In the genomic region with DNA sequence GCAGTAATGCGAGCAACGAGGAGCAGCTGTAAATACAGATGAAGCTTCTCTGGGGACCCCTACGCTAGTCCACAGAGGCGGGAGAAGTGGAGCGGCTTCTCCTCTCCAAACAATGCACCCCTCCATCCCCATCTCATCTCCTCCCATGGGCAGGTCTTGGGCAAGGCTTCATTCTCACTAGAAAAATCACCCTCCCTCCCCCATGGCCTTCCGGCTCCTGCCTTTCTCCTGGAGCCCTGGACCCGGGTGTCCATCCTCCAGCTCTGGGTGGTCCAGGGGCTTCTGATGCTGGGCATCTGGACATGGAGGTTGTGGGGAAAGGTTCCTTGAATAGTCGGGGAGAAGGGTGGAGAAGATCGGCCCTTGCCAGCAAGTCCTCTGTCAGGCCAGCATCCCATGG, we compare ENCODE assay signal across 21 cellular contexts. TPM values are rescaled to one million over a fixed set of nuclear protein-coding genes. Genes with fewer than 3 reads are reported as not detected.
DNase-seq lines count a peak whose midpoint lies in the region; ATAC-seq and TF ChIP-seq lines count a peak whose summit lies in the region.
"Had no signal": no experiment of that assay in that cellular context is flagged by ENCODE, and none has a peak within 500 bp of the region (broad histone marks: within the 10 kb centered on the region; RNA-seq: fewer than 3 reads in every experiment).

No MANE protein-coding gene starts in this region.

- CTCF ChIA-PET in Calu3 (lab: Charles Lee), result interaction anchor here (0.5 to 1.8 kb wide), 8 partner anchors 12 to 91 kb away, joined by 3 to 6 read pairs (median 4); no protein-coding TSS in a partner anchor
- CTCF ChIA-PET in naive thymus-derived CD4-positive, alpha-beta T cell (lab: Charles Lee), result interaction anchor here (0.6 to 5.8 kb wide), 47 partner anchors 9 to 1006 kb away, joined by 3 to 184 read pairs (median 5); a partner anchor contains a TSS
- CTCF ChIA-PET in activated CD8-positive, alpha-beta memory T cell treated with anti-CD3 and anti-CD28 coated beads, Interleukin-2, amount 10 ng/mL, durations not matched to agents 7 days and 5 days (lab: Charles Lee), result interaction anchor here (0.8 to 4.6 kb wide), 43 partner anchors 8 to 502 kb away, joined by 3 to 106 read pairs (median 5); a partner anchor contains a TSS

- H3K27ac ChIP-seq in naive thymus-derived CD4-positive, alpha-beta T cell (ENCODE audit: low read depth, low read length), result peak overlapping the region; percentile 5
- H3K27ac ChIP-seq in foreskin keratinocyte, result no peak overlapping the region
- H3K27ac ChIP-seq: 22Rv1, cardiac muscle cell, heart left ventricle, upper lobe of left lung had no signal

- H3K36me3 Mint-ChIP-seq in Calu3 (ENCODE audit: insufficient read depth, unreplicated experiment), result no peaks in the 10 kb centered on the region
- peaks cover 0 to 8% (median 0%) of the 10 kb centered on the region in 5 donors for H3K36me3 Mint-ChIP-seq in naive thymus-derived CD4-positive, alpha-beta T cell
- peaks cover 5% of the 10 kb centered on the region for H3K36me3 Mint-ChIP-seq in activated CD8-positive, alpha-beta memory T cell treated with anti-CD3 and anti-CD28 coated beads, Interleukin-2, amount 10 ng/mL, durations not matched to agents 7 days and 5 days

- no peak overlapping the region for H3K4me3 ChIP-seq in naive thymus-derived CD4-positive, alpha-beta T cell (ENCODE audit: low read length)
- H3K4me3 ChIP-seq: cardiac muscle cell, heart left ventricle, upper lobe of left lung had no signal

- peaks cover 35% of the 10 kb centered on the region for H3K4me1 Mint-ChIP-seq in Calu3 (ENCODE audit: low read depth, unreplicated experiment)
- H3K4me1 Mint-ChIP-seq in naive thymus-derived CD4-positive, alpha-beta T cell, result peaks cover 23 to 33% (median 29%) of the 10 kb centered on the region in 7 donors
- peaks cover 27% of the 10 kb centered on the region for H3K4me1 Mint-ChIP-seq in activated CD8-positive, alpha-beta memory T cell treated with anti-CD3 and anti-CD28 coated beads, Interleukin-2, amount 10 ng/mL, durations not matched to agents 7 days and 5 days

- H3K4me1 ChIP-seq in naive thymus-derived CD4-positive, alpha-beta T cell (ENCODE audit: control insufficient read depth in 2 of 2, insufficient read depth in 2 of 2, low read length in 2 of 2), result peaks cover 7 to 24% of the 10 kb centered on the region in 2 donors
- peaks cover 6% of the 10 kb centered on the region for H3K4me1 ChIP-seq in foreskin keratinocyte

- no peak overlapping the region for H3K27ac Mint-ChIP-seq in Calu3 (ENCODE audit: unreplicated experiment)
- H3K27ac Mint-ChIP-seq in naive thymus-derived CD4-positive, alpha-beta T cell, result peak overlapping the region in 7 of 9 donors; percentile 7 to 82 (median 48)
- H3K27ac Mint-ChIP-seq in activated CD8-positive, alpha-beta memory T cell treated with anti-CD3 and anti-CD28 coated beads, Interleukin-2, amount 10 ng/mL, durations not matched to agents 7 days and 5 days, result no peak overlapping the region
- H3K27ac Mint-ChIP-seq: activated CD4-positive, alpha-beta T cell treated with anti-CD3 and anti-CD28 coated beads, Interleukin-2, amount 10 ng/mL, durations not matched to agents 7 days and 5 days had no signal

- ATAC-seq in SK-N-SH treated with all-trans-retinoic acid at 6 μM for 48 hours (peak; percentile 23), left lobe of liver (no peak), foreskin keratinocyte (no peak)
- no peak for ATAC-seq in naive thymus-derived CD4-positive, alpha-beta T cell
- ATAC-seq in activated CD8-positive, alpha-beta memory T cell treated with anti-CD3 and anti-CD28 coated beads, Interleukin-2, amount 10 ng/mL, durations not matched to agents 7 days and 5 days, result no peak

- intact Hi-C loops in Calu3 (cut with micrococcal nuclease; ENCODE audit: unreplicated experiment), result loop anchor here (5.0 kb wide), 1 partner anchor 478 kb away; no protein-coding TSS in a partner anchor
- intact Hi-C loops in naive thymus-derived CD4-positive, alpha-beta T cell (cut with micrococcal nuclease), result loop anchor here in 1 of 2 donors (1.0 to 2.0 kb wide), 2 partner anchors 52 to 182 kb away; no protein-coding TSS in a partner anchor

- POLR2A ChIA-PET in naive thymus-derived CD4-positive, alpha-beta T cell (lab: Charles Lee), result interaction anchor here (0.7 to 5.9 kb wide), 15 partner anchors 10 to 138 kb away, joined by 3 to 151 read pairs (median 4); a partner anchor contains a TSS

- H3K9me3 ChIP-seq in naive thymus-derived CD4-positive, alpha-beta T cell (ENCODE audit: control insufficient read depth in 2 of 3, low read length in 3 of 3), result peaks cover 0 to 12% (median 10%) of the 10 kb centered on the region in 3 experiments

- no peaks in the 10 kb centered on the region for H3K27me3 ChIP-seq in naive thymus-derived CD4-positive, alpha-beta T cell (ENCODE audit: control insufficient read depth in 2 of 2, insufficient read depth in 2 of 2, low read length in 2 of 2)
- no peaks in the 10 kb centered on the region for H3K27me3 ChIP-seq in foreskin keratinocyte

- H3K4me3 Mint-ChIP-seq in Calu3 (ENCODE audit: low read depth, unreplicated experiment), result no peak overlapping the region
- H3K4me3 Mint-ChIP-seq in naive thymus-derived CD4-positive, alpha-beta T cell, result peak overlapping the region in 2 of 10 donors; percentile 1 to 2
- H3K4me3 Mint-ChIP-seq in activated CD8-positive, alpha-beta memory T cell treated with anti-CD3 and anti-CD28 coated beads, Interleukin-2, amount 10 ng/mL, durations not matched to agents 7 days and 5 days, result no peak overlapping the region
- H3K4me3 Mint-ChIP-seq: activated CD4-positive, alpha-beta T cell treated with anti-CD3 and anti-CD28 coated beads, Interleukin-2, amount 10 ng/mL, durations not matched to agents 7 days and 5 days; activated naive CD8-positive, alpha-beta T cell treated with anti-CD3 and anti-CD28 coated beads, Interleukin-2, amount 50 U/mL, for 24 hours had no signal

- H3K9me3 Mint-ChIP-seq in Calu3 (ENCODE audit: low read depth, unreplicated experiment), result no peaks in the 10 kb centered on the region
- H3K9me3 Mint-ChIP-seq in naive thymus-derived CD4-positive, alpha-beta T cell, result peaks cover 0 to 14% (median 3%) of the 10 kb centered on the region in 11 donors
- peaks cover 4% of the 10 kb centered on the region for H3K9me3 Mint-ChIP-seq in activated CD8-positive, alpha-beta memory T cell treated with anti-CD3 and anti-CD28 coated beads, Interleukin-2, amount 10 ng/mL, durations not matched to agents 7 days and 5 days (ENCODE audit: low read depth)

- no TSS peak for BruUV-seq in Calu3 (replicated peaks; lab: Mats Ljungman, UMichigan)

- H3K27me3 Mint-ChIP-seq in Calu3 (ENCODE audit: unreplicated experiment), result peaks cover 31% of the 10 kb centered on the region
- peaks cover 0 to 15% (median 0%) of the 10 kb centered on the region in 5 donors for H3K27me3 Mint-ChIP-seq in naive thymus-derived CD4-positive, alpha-beta T cell
- peaks cover 6% of the 10 kb centered on the region for H3K27me3 Mint-ChIP-seq in activated CD8-positive, alpha-beta memory T cell treated with anti-CD3 and anti-CD28 coated beads, Interleukin-2, amount 10 ng/mL, durations not matched to agents 7 days and 5 days

- peak; percentile 34 for DNase-seq in NCI-H1092 treated with DMSO at 0.1 percent for 48 hours (lab: John Stamatoyannopoulos, UW)
- no peak for DNase-seq in NCI-H1092 (lab: John Stamatoyannopoulos, UW)
- no peak for DNase-seq in Calu3
- DNase-seq in naive thymus-derived CD4-positive, alpha-beta T cell, result no peak
- DNase-seq in left lobe of liver (ENCODE audit: low spot score), result no peak
- DNase-seq in foreskin keratinocyte, result no peak
- DNase-seq in activated CD8-positive, alpha-beta memory T cell treated with anti-CD3 and anti-CD28 coated beads, Interleukin-2, amount 10 ng/mL, durations not matched to agents 7 days and 5 days, result no peak
- DNase-seq: DMS 273 treated with DMSO at 0.1 percent for 48 hours, GF-D8, GOT3, T1000 had no signal

- no peaks in the 10 kb centered on the region for H3K36me3 ChIP-seq in naive thymus-derived CD4-positive, alpha-beta T cell (ENCODE audit: control insufficient read depth in 2 of 3, insufficient read depth in 3 of 3, low read length in 3 of 3)
- H3K36me3 ChIP-seq: cardiac muscle cell, heart left ventricle, upper lobe of left lung had no signal

- TF ChIP-seq CTCF in Calu3 (IDR thresholded peaks at IDR 0.05; ENCODE audit: unreplicated experiment) (peak; percentile 1), foreskin keratinocyte (conservative IDR thresholded peaks at IDR 0.05) (no peak)

RNA-seq across cellular contexts. Expression of a gene that starts 16.3 kb away (rescaled TPM):
- 21.0 and 24.0 TPM in 2 replicates for total RNA-seq in Calu3 (2022)
- total RNA-seq in naive thymus-derived CD4-positive, alpha-beta T cell, result 100 to 1,000 TPM; 263 to 886 (median 301) TPM
- polyA plus RNA-seq in naive thymus-derived CD4-positive, alpha-beta T cell, result 100 to 1,000 TPM; 838 to 852 TPM
- 4.5 TPM for total RNA-seq in left lobe of liver
- total RNA-seq in foreskin keratinocyte, result 75.9 and 77.0 TPM in 2 replicates
- polyA plus RNA-seq in foreskin keratinocyte, result 116 and 117 TPM in 2 replicates
- 100 to 1,000 TPM; 834 to 907 TPM for total RNA-seq in activated CD8-positive, alpha-beta memory T cell treated with anti-CD3 and anti-CD28 coated beads, Interleukin-2, amount 10 ng/mL, durations not matched to agents 7 days and 5 days
- total RNA-seq: SK-MEL-5 had no signal

RNA-seq across cellular contexts. Expression of a gene that starts 21.9 kb away (rescaled TPM):
- total RNA-seq in Calu3 (2022) (0.38 and 0.59 TPM in 2 replicates), left lobe of liver (5.2 TPM), foreskin keratinocyte (0.04 and 0.17 TPM in 2 replicates)
- total RNA-seq in naive thymus-derived CD4-positive, alpha-beta T cell, result 100 to 1,000 TPM; 123 to 227 (median 214) TPM
- 10 to 100 TPM; 49.5 to 71.1 TPM for polyA plus RNA-seq in naive thymus-derived CD4-positive, alpha-beta T cell
- 0.03 TPM in 1 of 2 replicates, not detected in the other for polyA plus RNA-seq in foreskin keratinocyte
- total RNA-seq in activated CD8-positive, alpha-beta memory T cell treated with anti-CD3 and anti-CD28 coated beads, Interleukin-2, amount 10 ng/mL, durations not matched to agents 7 days and 5 days, result 100 to 1,000 TPM in 1 of 2 experiments, 10 to 100 TPM in 1; 97.8 to 123 TPM
- total RNA-seq: cardiac muscle cell, lung microvascular endothelial cell had no signal
- polyA plus RNA-seq: cardiac muscle cell had no signal

RNA-seq across cellular contexts. Expression of a gene that starts 48.1 kb away (rescaled TPM):
- total RNA-seq in Calu3 (2022) (not detected in 2 replicates), left lobe of liver (not detected), foreskin keratinocyte (not detected in 2 replicates)
- 10 to 100 TPM in 2 of 5 experiments, 1 to 10 TPM in 3; 3.9 to 30.4 (median 6.4) TPM for total RNA-seq in naive thymus-derived CD4-positive, alpha-beta T cell
- 1 to 10 TPM; 5.8 to 9.5 TPM for polyA plus RNA-seq in naive thymus-derived CD4-positive, alpha-beta T cell
- not detected in 2 replicates for polyA plus RNA-seq in foreskin keratinocyte
- total RNA-seq in activated CD8-positive, alpha-beta memory T cell treated with anti-CD3 and anti-CD28 coated beads, Interleukin-2, amount 10 ng/mL, durations not matched to agents 7 days and 5 days, result 1 to 10 TPM; 1.3 to 2.2 TPM
- total RNA-seq: lung microvascular endothelial cell, pulmonary artery endothelial cell, SK-MEL-5 had no signal
- polyA plus RNA-seq: cardiac muscle cell, heart left ventricle had no signal

Comparison
In these comparisons a context has a peak if more than half of its experiments do, and no peak if none do; other contexts are left out.
1. H3K27ac Mint-ChIP-seq: peak in naive thymus-derived CD4-positive, alpha-beta T cell (7 of 9); none in Calu3 (single experiment) and activated CD8-positive, alpha-beta memory T cell treated with anti-CD3 and anti-CD28 coated beads, Interleukin-2, amount 10 ng/mL, durations not matched to agents 7 days and 5 days (single experiment).
2. RNA of a gene that starts 21.9 kb away (total RNA-seq): 123 to 227 TPM in naive thymus-derived CD4-positive, alpha-beta T cell and 97.8 to 123 TPM in activated CD8-positive, alpha-beta memory T cell treated with anti-CD3 and anti-CD28 coated beads, Interleukin-2, amount 10 ng/mL, durations not matched to agents 7 days and 5 days; 5.2 TPM in left lobe of liver (single experiment), 0.38 to 0.59 TPM in Calu3 and 0.04 to 0.17 TPM in foreskin keratinocyte; every median in the first group is over 10 times any median in the second.